Comparison of ENCODE assay signal across 24 cellular contexts in the genomic region with DNA sequence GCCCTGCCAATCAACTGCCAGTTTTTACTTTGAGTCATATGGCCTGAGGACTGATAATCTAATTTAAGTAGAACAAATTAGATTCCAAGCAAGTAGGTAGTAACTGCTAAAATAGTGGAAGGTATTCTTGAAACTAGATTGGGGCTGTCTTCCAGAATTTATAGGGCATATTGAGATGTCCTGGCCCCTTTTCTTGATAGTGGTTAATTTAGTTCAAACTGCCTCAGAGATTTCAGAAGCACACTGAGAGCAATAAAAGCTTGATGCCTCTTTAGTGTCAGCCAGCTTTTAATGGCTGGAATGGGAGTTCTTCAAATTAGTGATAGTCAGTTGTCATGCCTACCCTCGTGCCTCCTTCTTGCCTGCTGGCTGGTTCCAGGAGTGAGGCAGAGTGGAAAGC.
"Had no signal": no experiment of that assay in that cellular context is flagged by ENCODE, and none has a peak within 500 bp of the region (broad histone marks: within the 10 kb centered on the region; RNA-seq: fewer than 3 reads in every experiment).

No MANE protein-coding gene starts in this region.

- H3K27me3 Mint-ChIP-seq: activated B cell treated with CpG ODN at 0.5 μM for 24 hours; activated naive CD8-positive, alpha-beta T cell treated with anti-CD3 and anti-CD28 coated beads, Interleukin-2, amount 10 ng/mL, durations not matched to agents 7 days and 5 days; activated T-cell treated with anti-CD3 and anti-CD28 coated beads, Interleukin-2, amount 50 U/mL, for 24 hours; type B pancreatic cell had no signal

- H3K36me3 Mint-ChIP-seq: activated naive CD8-positive, alpha-beta T cell treated with anti-CD3 and anti-CD28 coated beads, Interleukin-2, amount 10 ng/mL, durations not matched to agents 7 days and 5 days; mesothelial cell of epicardium; type B pancreatic cell had no signal

- H3K27ac ChIP-seq: body of pancreas, epithelial cell of prostate, parathyroid adenoma had no signal

- H3K4me1 Mint-ChIP-seq: activated B cell treated with CpG ODN at 0.5 μM for 24 hours; activated naive CD8-positive, alpha-beta T cell treated with anti-CD3 and anti-CD28 coated beads, Interleukin-2, amount 10 ng/mL, durations not matched to agents 7 days and 5 days; endodermal cell had no signal

- H3K27ac Mint-ChIP-seq: activated B cell treated with CpG ODN at 0.5 μM for 24 hours; activated CD8-positive, alpha-beta T cell treated with anti-CD3 and anti-CD28 coated beads, Interleukin-2, amount 10 ng/mL, durations not matched to agents 7 days and 5 days; activated naive CD8-positive, alpha-beta T cell treated with anti-CD3 and anti-CD28 coated beads, Interleukin-2, amount 10 ng/mL, durations not matched to agents 7 days and 5 days; activated T-cell treated with anti-CD3 and anti-CD28 coated beads, Interleukin-2, amount 50 U/mL, for 24 hours; activated T-helper 2 cell treated with anti-CD3 and anti-CD28 coated beads, Interferon-gamma antibody, Interleukin-2, Interleukin-4, amounts not matched to agents 10 μg/mL and 5 μg/mL and 100 μg/mL, durations not matched to agents 14 hours and 24 hours and 36 hours; endodermal cell; mesothelial cell of epicardium; nephron; type B pancreatic cell had no signal

- DNase-seq: activated B cell treated with CpG ODN at 0.5 μM for 24 hours; activated CD4-positive, alpha-beta T cell treated with anti-CD3 and anti-CD28 coated beads for 48 hours; activated CD8-positive, alpha-beta T cell treated with anti-CD3 and anti-CD28 coated beads, Interleukin-2, amount 10 ng/mL, durations not matched to agents 7 days and 5 days; activated naive CD4-positive, alpha-beta T cell treated with Interleukin-2 at 50 U/mL for 16 hours; activated naive CD8-positive, alpha-beta T cell treated with anti-CD3 and anti-CD28 coated beads, Interleukin-2, amount 10 ng/mL, durations not matched to agents 7 days and 5 days; activated T-cell treated with anti-CD3 and anti-CD28 coated beads, Interleukin-2, amount 50 U/mL, for 24 hours; amygdala; body of pancreas; central memory CD4-positive, alpha-beta T cell; endodermal cell; foreskin fibroblast; hypothalamus; islet precursor cell; left colon; stimulated activated CD4-positive, alpha-beta T cell treated with anti-CD3 and anti-CD28 coated beads, Interleukin-12 subunit alpha, Interleukin-12 subunit beta, amount 100 ng/mL, for 4 hours; stimulated activated CD4-positive, alpha-beta T cell treated with anti-CD3 and anti-CD28 coated beads, Interleukin-1b, Interleukin-23, amount 100 ng/mL, for 48 hours; stimulated activated CD8-positive, alpha-beta memory T cell treated with anti-CD3 and anti-CD28 coated beads, Interleukin-4, amount 100 ng/mL, for 48 hours; stimulated activated naive CD4-positive, alpha-beta T cell had no signal

- H3K4me3 Mint-ChIP-seq: activated B cell treated with CpG ODN at 0.5 μM for 24 hours; activated CD8-positive, alpha-beta T cell treated with anti-CD3 and anti-CD28 coated beads, Interleukin-2, amount 10 ng/mL, durations not matched to agents 7 days and 5 days; activated naive CD8-positive, alpha-beta T cell treated with anti-CD3 and anti-CD28 coated beads, Interleukin-2, amount 10 ng/mL, durations not matched to agents 7 days and 5 days; activated T-cell treated with anti-CD3 and anti-CD28 coated beads, Interleukin-2, amount 50 U/mL, for 24 hours; endodermal cell; mesothelial cell of epicardium; nephron; type B pancreatic cell had no signal

- ATAC-seq: activated CD8-positive, alpha-beta T cell treated with anti-CD3 and anti-CD28 coated beads, Interleukin-2, amount 10 ng/mL, durations not matched to agents 7 days and 5 days; body of pancreas; left colon had no signal

- H3K9me3 Mint-ChIP-seq: activated B cell treated with CpG ODN at 0.5 μM for 24 hours; activated T-cell treated with anti-CD3 and anti-CD28 coated beads, Interleukin-2, amount 50 U/mL, for 24 hours; activated T-helper 2 cell treated with anti-CD3 and anti-CD28 coated beads, Interferon-gamma antibody, Interleukin-2, Interleukin-4, amounts not matched to agents 10 μg/mL and 5 μg/mL and 100 μg/mL, durations not matched to agents 14 hours and 24 hours and 36 hours; endodermal cell; mesothelial cell of epicardium; nephron; type B pancreatic cell had no signal
